ENCODE assay signal across 8 cellular contexts in genomic region chr17:78421534-78422266, GRCh38. TPM values are rescaled to one million over a fixed set of nuclear protein-coding genes. Genes with fewer than 3 reads are reported as not detected.
DNase-seq lines count a peak whose midpoint lies in the region; ATAC-seq, FAIRE-seq and TF ChIP-seq lines count a peak whose summit lies in the region.

No MANE protein-coding gene starts in this region.

- H3K4me1 Mint-ChIP-seq in CD8-positive, alpha-beta memory T cell, result peaks cover 9 to 28% (median 13%) of the 10 kb centered on the region in 3 donors
- H3K4me1 Mint-ChIP-seq in activated T-cell treated with anti-CD3 and anti-CD28 coated beads, Interleukin-2, amount 50 U/mL, for 72 hours (ENCODE audit: low read depth), result peaks cover 43% of the 10 kb centered on the region
- H3K4me1 Mint-ChIP-seq in nephron progenitor cell, result peaks cover 56% of the 10 kb centered on the region
- H3K4me1 Mint-ChIP-seq in stimulated activated naive CD8-positive, alpha-beta T cell treated with anti-CD3 and anti-CD28 coated beads, Interleukin-15, Interleukin-2, amounts not matched to agents 100 ng/mL and 50 ng/mL, for 24 hours (ENCODE audit: low read depth), result peaks cover 22% of the 10 kb centered on the region

- H3K9me3 Mint-ChIP-seq in CD8-positive, alpha-beta memory T cell, result no peaks in the 10 kb centered on the region
- H3K9me3 Mint-ChIP-seq in activated T-cell treated with anti-CD3 and anti-CD28 coated beads, Interleukin-2, amount 50 U/mL, for 72 hours, result no peaks in the 10 kb centered on the region
- H3K9me3 Mint-ChIP-seq in nephron progenitor cell, result no peaks in the 10 kb centered on the region
- H3K9me3 Mint-ChIP-seq in stimulated activated naive CD8-positive, alpha-beta T cell treated with anti-CD3 and anti-CD28 coated beads, Interleukin-15, Interleukin-2, amounts not matched to agents 100 ng/mL and 50 ng/mL, for 24 hours, result no peaks in the 10 kb centered on the region

- CTCF ChIA-PET in CD8-positive, alpha-beta memory T cell (lab: Charles Lee), result interaction anchor here (0.7 to 4.3 kb wide), 24 partner anchors 9 to 403 kb away, joined by 3 to 27 read pairs (median 4); no protein-coding TSS in a partner anchor

- H3K4me3 Mint-ChIP-seq in CD8-positive, alpha-beta memory T cell, result no peak overlapping the region
- H3K4me3 Mint-ChIP-seq in activated T-cell treated with anti-CD3 and anti-CD28 coated beads, Interleukin-2, amount 50 U/mL, for 72 hours, result peak overlapping the region in 1 of 2 donors; percentile 29
- no peak overlapping the region for H3K4me3 Mint-ChIP-seq in nephron progenitor cell
- H3K4me3 Mint-ChIP-seq in stimulated activated naive CD8-positive, alpha-beta T cell treated with anti-CD3 and anti-CD28 coated beads, Interleukin-15, Interleukin-2, amounts not matched to agents 100 ng/mL and 50 ng/mL, for 24 hours, result no peak overlapping the region

- TF ChIP-seq CTCF in fibroblast of mammary gland (conservative IDR thresholded peaks at IDR 0.05; ENCODE audit: control insufficient read depth, insufficient read depth, low read depth, low read length), result peak; percentile 99
- peak; percentile 99 for TF ChIP-seq CTCF in nephron progenitor cell (IDR thresholded peaks at IDR 0.05)

- peaks cover 11% of the 10 kb centered on the region for H3K4me1 ChIP-seq in CD8-positive, alpha-beta memory T cell (ENCODE audit: insufficient read depth, low read length)

- H3K4me3 ChIP-seq in CD8-positive, alpha-beta memory T cell (ENCODE audit: low read length), result no peak overlapping the region
- no peak overlapping the region for H3K4me3 ChIP-seq in fibroblast of mammary gland (ENCODE audit: control insufficient read depth, low read depth, low read length)

- peaks cover 39% of the 10 kb centered on the region for H3K36me3 ChIP-seq in CD8-positive, alpha-beta memory T cell (ENCODE audit: insufficient read depth, low read length)

- H3K27ac Mint-ChIP-seq in CD8-positive, alpha-beta memory T cell, result peak overlapping the region in 5 of 8 donors; percentile 17 to 63 (median 54)
- H3K27ac Mint-ChIP-seq in activated T-cell treated with anti-CD3 and anti-CD28 coated beads, Interleukin-2, amount 50 U/mL, for 72 hours, result peak overlapping the region; percentile 71
- peak overlapping the region; percentile 21 for H3K27ac Mint-ChIP-seq in nephron progenitor cell
- H3K27ac Mint-ChIP-seq in stimulated activated naive CD8-positive, alpha-beta T cell treated with anti-CD3 and anti-CD28 coated beads, Interleukin-15, Interleukin-2, amounts not matched to agents 100 ng/mL and 50 ng/mL, for 24 hours, result peak overlapping the region; percentile 52

- POLR2A ChIA-PET in CD8-positive, alpha-beta memory T cell (lab: Charles Lee), result interaction anchor here (0.5 kb wide), 1 partner anchor 464 kb away, joined by 3 read pairs; no protein-coding TSS in a partner anchor

- peaks cover 4 to 86% (median 10%) of the 10 kb centered on the region in 3 donors for H3K36me3 Mint-ChIP-seq in CD8-positive, alpha-beta memory T cell
- H3K36me3 Mint-ChIP-seq in activated T-cell treated with anti-CD3 and anti-CD28 coated beads, Interleukin-2, amount 50 U/mL, for 72 hours (ENCODE audit: insufficient read depth in 2 of 2), result peaks cover 11 to 27% of the 10 kb centered on the region in 2 donors
- H3K36me3 Mint-ChIP-seq in nephron progenitor cell (ENCODE audit: low read depth), result peaks cover 43% of the 10 kb centered on the region
- H3K36me3 Mint-ChIP-seq in stimulated activated naive CD8-positive, alpha-beta T cell treated with anti-CD3 and anti-CD28 coated beads, Interleukin-15, Interleukin-2, amounts not matched to agents 100 ng/mL and 50 ng/mL, for 24 hours (ENCODE audit: low read depth), result peaks cover 45% of the 10 kb centered on the region

- peak; percentile 81 to 84 for ATAC-seq in activated T-cell treated with anti-CD3 and anti-CD28 coated beads, Interleukin-2, amount 50 U/mL, for 72 hours (replicated peaks in 1 of 2)
- ATAC-seq in GM19035 (IDR thresholded peaks at IDR 0.05; ENCODE audit: unreplicated experiment), result no peak

- DNase-seq in CD8-positive, alpha-beta memory T cell, result peak; percentile 51 to 79 (median 63)
- peak; percentile 79 for DNase-seq in HK-2 (ENCODE audit: unreplicated experiment)
- peak; percentile 56 for DNase-seq in RCC 7860 (ENCODE audit: low spot score)
- DNase-seq in activated T-cell treated with anti-CD3 and anti-CD28 coated beads, Interleukin-2, amount 50 U/mL, for 72 hours, result peak; percentile 77 to 84
- peak; percentile 65 for DNase-seq in fibroblast of mammary gland (ENCODE audit: low read depth)
- peak; percentile 85 for DNase-seq in nephron progenitor cell

- H3K9me3 ChIP-seq in CD8-positive, alpha-beta memory T cell (ENCODE audit: low read length), result no peaks in the 10 kb centered on the region

- no peak overlapping the region for H3K27ac ChIP-seq in CD8-positive, alpha-beta memory T cell (ENCODE audit: low read depth, low read length)

- FAIRE-seq in RCC 7860 (lab: Jason Lieb, UNC), result no peak

- H3K27me3 Mint-ChIP-seq in CD8-positive, alpha-beta memory T cell, result no peaks in the 10 kb centered on the region
- H3K27me3 Mint-ChIP-seq in activated T-cell treated with anti-CD3 and anti-CD28 coated beads, Interleukin-2, amount 50 U/mL, for 72 hours (ENCODE audit: low read depth), result no peaks in the 10 kb centered on the region
- H3K27me3 Mint-ChIP-seq in nephron progenitor cell (ENCODE audit: low read depth, poor library complexity), result no peaks in the 10 kb centered on the region
- no peaks in the 10 kb centered on the region for H3K27me3 Mint-ChIP-seq in stimulated activated naive CD8-positive, alpha-beta T cell treated with anti-CD3 and anti-CD28 coated beads, Interleukin-15, Interleukin-2, amounts not matched to agents 100 ng/mL and 50 ng/mL, for 24 hours

- no peaks in the 10 kb centered on the region for H3K27me3 ChIP-seq in CD8-positive, alpha-beta memory T cell (ENCODE audit: insufficient read depth, low read length, poor library complexity, severe bottlenecking)

RNA-seq across cellular contexts. Expression of gene PGS1, which starts 43.3 kb away (rescaled TPM):
- 10 to 100 TPM; 48.2 to 51.5 TPM for total RNA-seq in CD8-positive, alpha-beta memory T cell
- polyA plus RNA-seq in CD8-positive, alpha-beta memory T cell, result 31.5 TPM
- 100 to 1,000 TPM in 1 of 2 donors, 10 to 100 TPM in 1; 81.6 to 101 TPM for total RNA-seq in activated T-cell treated with anti-CD3 and anti-CD28 coated beads, Interleukin-2, amount 50 U/mL, for 72 hours

Comparison
In these comparisons a context has a peak if more than half of its experiments do, and no peak if none do; other contexts are left out.
1. H3K27ac Mint-ChIP-seq: peak in every context shown above with its lines; median percentile 71 in activated T-cell treated with anti-CD3 and anti-CD28 coated beads, Interleukin-2, amount 50 U/mL, for 72 hours; 54 in CD8-positive, alpha-beta memory T cell; 52 in stimulated activated naive CD8-positive, alpha-beta T cell treated with anti-CD3 and anti-CD28 coated beads, Interleukin-15, Interleukin-2, amounts not matched to agents 100 ng/mL and 50 ng/mL, for 24 hours; 21 in nephron progenitor cell.